In the genomic region with DNA sequence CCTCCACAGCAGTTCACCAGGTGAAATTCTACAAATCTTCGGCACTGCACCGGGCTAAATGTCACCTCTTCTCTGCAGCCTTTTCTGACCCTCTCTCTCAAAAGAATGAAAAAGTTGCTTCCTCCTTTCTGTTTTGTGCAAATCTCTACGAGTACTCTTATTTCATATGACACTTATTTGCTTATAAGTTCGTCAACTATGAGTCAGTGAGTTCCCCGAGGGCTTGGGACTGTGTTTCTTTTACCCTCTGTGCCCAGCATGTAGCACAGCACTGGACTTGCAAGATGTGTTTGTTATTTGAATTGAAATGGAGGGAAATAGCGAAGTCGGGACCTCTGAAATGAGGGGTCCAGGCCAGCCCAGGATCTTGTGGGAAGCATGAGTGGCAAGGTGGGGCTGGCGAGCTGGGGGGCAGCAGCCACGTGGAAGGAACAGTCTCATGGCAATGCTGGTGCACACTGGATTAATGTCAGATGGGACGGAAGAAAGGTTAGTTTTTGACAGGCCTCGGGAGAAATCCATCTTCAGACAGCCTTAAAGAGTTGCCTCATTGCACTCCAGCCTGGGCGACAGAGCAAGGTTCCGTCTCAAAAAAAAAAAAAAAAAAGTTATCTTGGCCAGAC, we compare ENCODE assay signal across 2 cellular contexts.
TF ChIP-seq lines count a peak whose summit lies in the region.

No MANE protein-coding gene starts in this region.

TF ChIP-seq in SK-N-SH, 30 proteins besides CTCF, POLR2A, EP300 and RAD21:
- TF ChIP-seq MEF2A (IDR thresholded peaks at IDR 0.05; ENCODE audit: borderline replicate concordance, low read depth) (no peak), YY1 (IDR thresholded peaks at IDR 0.05; ENCODE audit: low read depth) (no peak), FOXM1 (IDR thresholded peaks at IDR 0.05; ENCODE audit: low read depth) (no peak), NFIC (IDR thresholded peaks at IDR 0.05; ENCODE audit: borderline replicate concordance) (no peak), SMC3 (IDR thresholded peaks at IDR 0.05; ENCODE audit: low read depth, low read length) (no peak), TAF1 (IDR thresholded peaks at IDR 0.05; ENCODE audit: borderline replicate concordance, low read depth, low read length) (no peak), POLR2AphosphoS5 (IDR thresholded peaks at IDR 0.05; ENCODE audit: low read depth, low read length) (no peak), FOSL2 (IDR thresholded peaks at IDR 0.05; ENCODE audit: borderline replicate concordance, low read depth) (no peak), RXRA (IDR thresholded peaks at IDR 0.05; ENCODE audit: borderline replicate concordance, low read depth) (no peak), NRF1 (IDR thresholded peaks at IDR 0.05; ENCODE audit: low read depth, low read length) (no peak)
- TF ChIP-seq, protein P1, sequence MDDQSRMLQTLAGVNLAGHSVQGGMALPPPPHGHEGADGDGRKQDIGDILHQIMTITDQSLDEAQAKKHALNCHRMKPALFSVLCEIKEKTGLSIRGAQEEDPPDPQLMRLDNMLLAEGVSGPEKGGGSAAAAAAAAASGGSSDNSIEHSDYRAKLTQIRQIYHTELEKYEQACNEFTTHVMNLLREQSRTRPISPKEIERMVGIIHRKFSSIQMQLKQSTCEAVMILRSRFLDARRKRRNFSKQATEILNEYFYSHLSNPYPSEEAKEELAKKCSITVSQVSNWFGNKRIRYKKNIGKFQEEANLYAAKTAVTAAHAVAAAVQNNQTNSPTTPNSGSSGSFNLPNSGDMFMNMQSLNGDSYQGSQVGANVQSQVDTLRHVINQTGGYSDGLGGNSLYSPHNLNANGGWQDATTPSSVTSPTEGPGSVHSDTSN (IDR thresholded peaks at IDR 0.05) = no peak
- TF ChIP-seq, protein P2, sequence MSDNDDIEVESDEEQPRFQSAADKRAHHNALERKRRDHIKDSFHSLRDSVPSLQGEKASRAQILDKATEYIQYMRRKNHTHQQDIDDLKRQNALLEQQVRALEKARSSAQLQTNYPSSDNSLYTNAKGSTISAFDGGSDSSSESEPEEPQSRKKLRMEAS (IDR thresholded peaks at IDR 0.05; ENCODE audit: low read depth) = no peak
- TF ChIP-seq, protein P3, sequence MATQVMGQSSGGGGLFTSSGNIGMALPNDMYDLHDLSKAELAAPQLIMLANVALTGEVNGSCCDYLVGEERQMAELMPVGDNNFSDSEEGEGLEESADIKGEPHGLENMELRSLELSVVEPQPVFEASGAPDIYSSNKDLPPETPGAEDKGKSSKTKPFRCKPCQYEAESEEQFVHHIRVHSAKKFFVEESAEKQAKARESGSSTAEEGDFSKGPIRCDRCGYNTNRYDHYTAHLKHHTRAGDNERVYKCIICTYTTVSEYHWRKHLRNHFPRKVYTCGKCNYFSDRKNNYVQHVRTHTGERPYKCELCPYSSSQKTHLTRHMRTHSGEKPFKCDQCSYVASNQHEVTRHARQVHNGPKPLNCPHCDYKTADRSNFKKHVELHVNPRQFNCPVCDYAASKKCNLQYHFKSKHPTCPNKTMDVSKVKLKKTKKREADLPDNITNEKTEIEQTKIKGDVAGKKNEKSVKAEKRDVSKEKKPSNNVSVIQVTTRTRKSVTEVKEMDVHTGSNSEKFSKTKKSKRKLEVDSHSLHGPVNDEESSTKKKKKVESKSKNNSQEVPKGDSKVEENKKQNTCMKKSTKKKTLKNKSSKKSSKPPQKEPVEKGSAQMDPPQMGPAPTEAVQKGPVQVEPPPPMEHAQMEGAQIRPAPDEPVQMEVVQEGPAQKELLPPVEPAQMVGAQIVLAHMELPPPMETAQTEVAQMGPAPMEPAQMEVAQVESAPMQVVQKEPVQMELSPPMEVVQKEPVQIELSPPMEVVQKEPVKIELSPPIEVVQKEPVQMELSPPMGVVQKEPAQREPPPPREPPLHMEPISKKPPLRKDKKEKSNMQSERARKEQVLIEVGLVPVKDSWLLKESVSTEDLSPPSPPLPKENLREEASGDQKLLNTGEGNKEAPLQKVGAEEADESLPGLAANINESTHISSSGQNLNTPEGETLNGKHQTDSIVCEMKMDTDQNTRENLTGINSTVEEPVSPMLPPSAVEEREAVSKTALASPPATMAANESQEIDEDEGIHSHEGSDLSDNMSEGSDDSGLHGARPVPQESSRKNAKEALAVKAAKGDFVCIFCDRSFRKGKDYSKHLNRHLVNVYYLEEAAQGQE (IDR thresholded peaks at IDR 0.05; ENCODE audit: low read depth, low read length) = no peak

TF ChIP-seq in SK-N-SH treated with all-trans-retinoic acid at 6 μM for 48 hours, 23 proteins besides CTCF, POLR2A, EP300 and RAD21:
- TF ChIP-seq BACH2 (CRISPR knock-in tag; IDR thresholded peaks at IDR 0.05; ENCODE audit: borderline replicate concordance) (no peak), CSDC2 (CRISPR knock-in tag; IDR thresholded peaks at IDR 0.05) (no peak), ZNF8 (CRISPR knock-in tag; IDR thresholded peaks at IDR 0.05) (no peak), GLIS3 (CRISPR knock-in tag; IDR thresholded peaks at IDR 0.05) (no peak), ISL1 (CRISPR knock-in tag; IDR thresholded peaks at IDR 0.05) (no peak), TCF4 (CRISPR knock-in tag; IDR thresholded peaks at IDR 0.05; ENCODE audit: borderline replicate concordance) (no peak), ZNF565 (CRISPR knock-in tag; conservative IDR thresholded peaks at IDR 0.05; ENCODE audit: low read depth) (no peak), ZFP30 (CRISPR knock-in tag; IDR thresholded peaks at IDR 0.05) (no peak), SNAI2 (CRISPR knock-in tag; IDR thresholded peaks at IDR 0.05) (no peak), ARNTL (CRISPR knock-in tag; IDR thresholded peaks at IDR 0.05; ENCODE audit: borderline replicate concordance, low read depth) (no peak)
- TF ChIP-seq, protein P4, sequence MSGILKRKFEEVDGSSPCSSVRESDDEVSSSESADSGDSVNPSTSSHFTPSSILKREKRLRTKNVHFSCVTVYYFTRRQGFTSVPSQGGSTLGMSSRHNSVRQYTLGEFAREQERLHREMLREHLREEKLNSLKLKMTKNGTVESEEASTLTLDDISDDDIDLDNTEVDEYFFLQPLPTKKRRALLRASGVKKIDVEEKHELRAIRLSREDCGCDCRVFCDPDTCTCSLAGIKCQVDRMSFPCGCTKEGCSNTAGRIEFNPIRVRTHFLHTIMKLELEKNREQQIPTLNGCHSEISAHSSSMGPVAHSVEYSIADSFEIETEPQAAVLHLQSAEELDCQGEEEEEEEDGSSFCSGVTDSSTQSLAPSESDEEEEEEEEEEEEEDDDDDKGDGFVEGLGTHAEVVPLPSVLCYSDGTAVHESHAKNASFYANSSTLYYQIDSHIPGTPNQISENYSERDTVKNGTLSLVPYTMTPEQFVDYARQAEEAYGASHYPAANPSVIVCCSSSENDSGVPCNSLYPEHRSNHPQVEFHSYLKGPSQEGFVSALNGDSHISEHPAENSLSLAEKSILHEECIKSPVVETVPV (CRISPR knock-in tag; IDR thresholded peaks at IDR 0.05) = no peak
- TF ChIP-seq, protein P5, sequence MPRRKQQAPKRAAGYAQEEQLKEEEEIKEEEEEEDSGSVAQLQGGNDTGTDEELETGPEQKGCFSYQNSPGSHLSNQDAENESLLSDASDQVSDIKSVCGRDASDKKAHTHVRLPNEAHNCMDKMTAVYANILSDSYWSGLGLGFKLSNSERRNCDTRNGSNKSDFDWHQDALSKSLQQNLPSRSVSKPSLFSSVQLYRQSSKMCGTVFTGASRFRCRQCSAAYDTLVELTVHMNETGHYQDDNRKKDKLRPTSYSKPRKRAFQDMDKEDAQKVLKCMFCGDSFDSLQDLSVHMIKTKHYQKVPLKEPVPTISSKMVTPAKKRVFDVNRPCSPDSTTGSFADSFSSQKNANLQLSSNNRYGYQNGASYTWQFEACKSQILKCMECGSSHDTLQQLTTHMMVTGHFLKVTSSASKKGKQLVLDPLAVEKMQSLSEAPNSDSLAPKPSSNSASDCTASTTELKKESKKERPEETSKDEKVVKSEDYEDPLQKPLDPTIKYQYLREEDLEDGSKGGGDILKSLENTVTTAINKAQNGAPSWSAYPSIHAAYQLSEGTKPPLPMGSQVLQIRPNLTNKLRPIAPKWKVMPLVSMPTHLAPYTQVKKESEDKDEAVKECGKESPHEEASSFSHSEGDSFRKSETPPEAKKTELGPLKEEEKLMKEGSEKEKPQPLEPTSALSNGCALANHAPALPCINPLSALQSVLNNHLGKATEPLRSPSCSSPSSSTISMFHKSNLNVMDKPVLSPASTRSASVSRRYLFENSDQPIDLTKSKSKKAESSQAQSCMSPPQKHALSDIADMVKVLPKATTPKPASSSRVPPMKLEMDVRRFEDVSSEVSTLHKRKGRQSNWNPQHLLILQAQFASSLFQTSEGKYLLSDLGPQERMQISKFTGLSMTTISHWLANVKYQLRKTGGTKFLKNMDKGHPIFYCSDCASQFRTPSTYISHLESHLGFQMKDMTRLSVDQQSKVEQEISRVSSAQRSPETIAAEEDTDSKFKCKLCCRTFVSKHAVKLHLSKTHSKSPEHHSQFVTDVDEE (CRISPR knock-in tag; IDR thresholded peaks at IDR 0.05) = no peak
- TF ChIP-seq, protein P6, sequence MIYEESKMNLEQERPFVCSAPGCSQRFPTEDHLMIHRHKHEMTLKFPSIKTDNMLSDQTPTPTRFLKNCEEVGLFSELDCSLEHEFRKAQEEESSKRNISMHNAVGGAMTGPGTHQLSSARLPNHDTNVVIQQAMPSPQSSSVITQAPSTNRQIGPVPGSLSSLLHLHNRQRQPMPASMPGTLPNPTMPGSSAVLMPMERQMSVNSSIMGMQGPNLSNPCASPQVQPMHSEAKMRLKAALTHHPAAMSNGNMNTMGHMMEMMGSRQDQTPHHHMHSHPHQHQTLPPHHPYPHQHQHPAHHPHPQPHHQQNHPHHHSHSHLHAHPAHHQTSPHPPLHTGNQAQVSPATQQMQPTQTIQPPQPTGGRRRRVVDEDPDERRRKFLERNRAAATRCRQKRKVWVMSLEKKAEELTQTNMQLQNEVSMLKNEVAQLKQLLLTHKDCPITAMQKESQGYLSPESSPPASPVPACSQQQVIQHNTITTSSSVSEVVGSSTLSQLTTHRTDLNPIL (CRISPR knock-in tag; IDR thresholded peaks at IDR 0.05; ENCODE audit: low read depth) = no peak
